14 cellular contexts compared by ENCODE assay signal in genomic region chrX:123357941-123358340, GRCh38.
DNase-seq lines count a peak whose midpoint lies in the region; ATAC-seq, FAIRE-seq and TF ChIP-seq lines count a peak whose summit lies in the region.
"Had no signal": no experiment of that assay in that cellular context is flagged by ENCODE, and none has a peak within 500 bp of the region (broad histone marks: within the 10 kb centered on the region; RNA-seq: fewer than 3 reads in every experiment).

No MANE protein-coding gene starts in this region.

- H3K4me3 ChIP-seq in H1 (ENCODE audit: extremely low read depth in 1 of 4, insufficient read depth in 2 of 4, low read depth in 3 of 4, low read length in 4 of 4) (no peak overlapping the region), Caco-2 (ENCODE audit: low read depth, low read length) (no peak overlapping the region)
- H3K4me3 ChIP-seq: MG63 had no signal

- no peak for TF ChIP-seq EP300 in H1 (IDR thresholded peaks at IDR 0.05; ENCODE audit: borderline replicate concordance in 1 of 2, low read depth in 2 of 2, low read length in 2 of 2)

- H3K4me1 Mint-ChIP-seq in Caco-2 (ENCODE audit: low read depth, unreplicated experiment) (no peaks in the 10 kb centered on the region), immature natural killer cell (no peaks in the 10 kb centered on the region)
- H3K4me1 Mint-ChIP-seq: neural crest cell, T-helper 17 cell had no signal

- H3K27ac Mint-ChIP-seq in Caco-2 (ENCODE audit: unreplicated experiment) (no peak overlapping the region), immature natural killer cell (no peak overlapping the region)
- H3K27ac Mint-ChIP-seq: brain, T-helper 17 cell had no signal

- H3K23me2 ChIP-seq in H1 (ENCODE audit: low read depth, low read length) = no peaks in the 10 kb centered on the region

- CTCF ChIA-PET in H1 (lab: Charles Lee; ENCODE audit: partially characterized antibody) = interaction anchor here (1.2 to 1.5 kb wide), 2 partner anchors 16 to 26 kb away, joined by 3 to 4 read pairs; no protein-coding TSS in a partner anchor
- CTCF ChIA-PET in Caco-2 (lab: Charles Lee) = no interaction called here

- no peaks in the 10 kb centered on the region for H3K27me3 ChIP-seq in H1 (replicated peaks in 1 of 4; ENCODE audit: control insufficient read depth in 3 of 4, extremely low read depth in 1 of 4, insufficient read depth in 3 of 4, low read length in 3 of 4)
- H3K27me3 ChIP-seq in Caco-2 (replicated peaks; ENCODE audit: control insufficient read depth, insufficient read depth, low read length) = no peaks in the 10 kb centered on the region
- H3K27me3 ChIP-seq: MG63 had no signal

- H3K79me2 ChIP-seq in H1 (ENCODE audit: control insufficient read depth in 1 of 2, insufficient read depth in 2 of 2, low read length in 2 of 2) = no peaks in the 10 kb centered on the region

- no peaks in the 10 kb centered on the region for H3K36me3 ChIP-seq in H1 (ENCODE audit: control insufficient read depth in 2 of 4, insufficient read depth in 4 of 4, low read length in 3 of 4)
- H3K36me3 ChIP-seq in Caco-2 (ENCODE audit: control insufficient read depth, insufficient read depth, low read length) = no peaks in the 10 kb centered on the region
- H3K36me3 ChIP-seq: MG63 had no signal

- H3K56ac ChIP-seq in H1 (replicated peaks; ENCODE audit: insufficient read length, low read depth, low read length) = no peak overlapping the region

- no peak for TF ChIP-seq POLR2A in H1 (IDR thresholded peaks at IDR 0.05; ENCODE audit: control extremely low read depth in 1 of 2, low read depth in 2 of 2, low read length in 2 of 2)

- intact Hi-C loops in Caco-2 (cut with micrococcal nuclease; ENCODE audit: unreplicated experiment) = no loop called here

- H2AFZ ChIP-seq in H1 (ENCODE audit: low read length) = no peak overlapping the region

- no peak overlapping the region for H4K8ac ChIP-seq in H1 (ENCODE audit: extremely low read depth, insufficient read depth, low read length)

- H3K9me3 ChIP-seq in H1 (ENCODE audit: insufficient read depth in 2 of 2, low read depth in 1 of 2, low read length in 1 of 2) = no peaks in the 10 kb centered on the region
- no peaks in the 10 kb centered on the region for H3K9me3 ChIP-seq in Caco-2
- H3K9me3 ChIP-seq: MG63 had no signal

- no peak overlapping the region for H3K14ac ChIP-seq in H1 (ENCODE audit: insufficient read length)

- H3K9me3 Mint-ChIP-seq in Caco-2 (ENCODE audit: unreplicated experiment) = no peaks in the 10 kb centered on the region
- no peaks in the 10 kb centered on the region for H3K9me3 Mint-ChIP-seq in immature natural killer cell
- H3K9me3 Mint-ChIP-seq: brain, neural crest cell had no signal

- no peak overlapping the region for H4K5ac ChIP-seq in H1 (ENCODE audit: insufficient read length, low read depth, low read length)

- H3K36me3 Mint-ChIP-seq in Caco-2 (ENCODE audit: insufficient read depth, unreplicated experiment) = no peaks in the 10 kb centered on the region
- no peaks in the 10 kb centered on the region for H3K36me3 Mint-ChIP-seq in immature natural killer cell

- H4K91ac ChIP-seq in H1 (replicated peaks; ENCODE audit: insufficient read length, low read length) = no peak overlapping the region

- H3K4me2 ChIP-seq in H1 (ENCODE audit: insufficient read depth in 1 of 2, low read depth in 2 of 2, low read length in 2 of 2) = no peak overlapping the region

- no peak overlapping the region for H3K9ac ChIP-seq in H1 (replicated peaks in 1 of 4; ENCODE audit: extremely low read depth in 1 of 4, low read depth in 3 of 4, low read length in 3 of 4)

- no peak overlapping the region for H2BK20ac ChIP-seq in H1 (ENCODE audit: low read length)

- BruUV-seq in Caco-2 (replicated peaks; lab: Mats Ljungman, UMichigan) = no TSS peak

- DNase-seq in H1 (ENCODE audit: low read depth in 1 of 2, low spot score in 2 of 2) (no peak), Caco-2 (no peak), NCI-H1694 treated with DMSO at 0.1 percent for 48 hours (lab: John Stamatoyannopoulos, UW) (no peak), amniotic stem cell (lab: John Stamatoyannopoulos, UW) (no peak), immature natural killer cell (no peak)
- DNase-seq: islet precursor cell, MG63, NCI-H82, T-helper 17 cell had no signal

- H2AK5ac ChIP-seq in H1 (ENCODE audit: low read depth, low read length) = no peak overlapping the region

- no peak overlapping the region for H2BK5ac ChIP-seq in H1 (ENCODE audit: low read depth, low read length)

- no peak overlapping the region for H2BK15ac ChIP-seq in H1 (ENCODE audit: low read length)

- no peak overlapping the region for H3K23ac ChIP-seq in H1 (ENCODE audit: insufficient read length)

- H3K4me3 Mint-ChIP-seq in Caco-2 (ENCODE audit: unreplicated experiment) (no peak overlapping the region), immature natural killer cell (no peak overlapping the region)
- H3K4me3 Mint-ChIP-seq: brain, neural crest cell, T-helper 17 cell had no signal

- no peak overlapping the region for H3K18ac ChIP-seq in H1 (ENCODE audit: extremely low read depth, low read length)

- POLR2A ChIA-PET in H1 (lab: Charles Lee; ENCODE audit: partially characterized antibody) = no interaction called here
- POLR2A ChIA-PET in Caco-2 (lab: Charles Lee) = no interaction called here

- ATAC-seq in GM19025 (IDR thresholded peaks at IDR 0.05; ENCODE audit: low read depth, unreplicated experiment) (peak; percentile 94), GM21825 (IDR thresholded peaks at IDR 0.05; ENCODE audit: unreplicated experiment) (peak; percentile 88), HG03280 (IDR thresholded peaks at IDR 0.05; ENCODE audit: unreplicated experiment) (peak; percentile 97)
- ATAC-seq: T-helper 17 cell had no signal

- H2BK120ac ChIP-seq in H1 (replicated peaks; ENCODE audit: low read depth, low read length) = no peak overlapping the region

- no peak overlapping the region for H2BK12ac ChIP-seq in H1 (ENCODE audit: low read depth, low read length)

- TF ChIP-seq RAD21 in H1 (IDR thresholded peaks at IDR 0.05 in 1 of 2, conservative IDR thresholded peaks at IDR 0.05 in 1 of 2; ENCODE audit: low read depth in 2 of 2, low read length in 2 of 2) = no peak

- H3K4me1 ChIP-seq in H1 (replicated peaks in 1 of 4; ENCODE audit: control insufficient read depth in 3 of 4, insufficient read depth in 4 of 4, low read length in 3 of 4) (no peaks in the 10 kb centered on the region), Caco-2 (no peaks in the 10 kb centered on the region)

- TF ChIP-seq CTCF in H1 (IDR thresholded peaks at IDR 0.05; ENCODE audit: control extremely low read depth in 1 of 3, insufficient read depth in 1 of 3, low read depth in 1 of 3, low read length in 3 of 3) (no peak), Caco-2 (IDR thresholded peaks at IDR 0.05; ENCODE audit: insufficient read depth in 1 of 2, low read depth in 1 of 2, low read length in 1 of 2, severe bottlenecking in 1 of 2, unreplicated experiment in 1 of 2) (no peak)

- no peaks in the 10 kb centered on the region for H4K20me1 ChIP-seq in H1 (replicated peaks in 1 of 2; ENCODE audit: control insufficient read depth in 1 of 2, insufficient read depth in 2 of 2, low read length in 2 of 2)

- no peak overlapping the region for H3K4ac ChIP-seq in H1 (replicated peaks; ENCODE audit: insufficient read length, low read depth, low read length)

- peaks cover 3% of the 10 kb centered on the region for H3K27me3 Mint-ChIP-seq in Caco-2 (ENCODE audit: insufficient read depth, unreplicated experiment)
- peaks cover 2 to 11% (median 3%) of the 10 kb centered on the region in 3 donors for H3K27me3 Mint-ChIP-seq in immature natural killer cell (ENCODE audit: low read depth in 3 of 3)
- H3K27me3 Mint-ChIP-seq: brain had no signal

- H3K79me1 ChIP-seq in H1 (ENCODE audit: low read depth, low read length) = no peaks in the 10 kb centered on the region

- peak; percentile 85 for FAIRE-seq in H1 (lab: Jason Lieb, UNC)

- H3K27ac ChIP-seq in H1 (ENCODE audit: low read depth, low read length) = no peak overlapping the region

TF ChIP-seq in H1, 55 proteins besides CTCF, POLR2A, EP300 and RAD21:
- TF ChIP-seq SRF (IDR thresholded peaks at IDR 0.05; ENCODE audit: low read depth, low read length) (no peak), EZH2 (IDR thresholded peaks at IDR 0.05; ENCODE audit: low read depth, low read length, severe bottlenecking) (no peak), E2F6 (IDR thresholded peaks at IDR 0.05) (no peak)
